Comparison of ENCODE assay signal across 8 cellular contexts in genomic region chr2:69741281-69742169, GRCh38. TPM values are rescaled to one million over a fixed set of nuclear protein-coding genes. Genes with fewer than 3 reads are reported as not detected.
A peak's percentile ranks its signal among the peaks of the same experiment; 100 is the strongest.
DNase-seq lines count a peak whose midpoint lies in the region; ATAC-seq, FAIRE-seq and TF ChIP-seq lines count a peak whose summit lies in the region.

Gene ANXA4, plus strand, starts transcription at chr2:69742134. Its CDS starts 39,432 bp downstream, at chr2:69781566.

- no peaks in the 10 kb centered on the region for H3K9me3 Mint-ChIP-seq in activated naive CD4-positive, alpha-beta T cell treated with anti-CD3 and anti-CD28 coated beads, Interleukin-2, amount 10 ng/mL, durations not matched to agents 7 days and 5 days

- peaks cover 27% of the 10 kb centered on the region for H3K27me3 Mint-ChIP-seq in activated naive CD4-positive, alpha-beta T cell treated with anti-CD3 and anti-CD28 coated beads, Interleukin-2, amount 10 ng/mL, durations not matched to agents 7 days and 5 days

- WGBS in pancreas, 2 donors = 0 to 1% methylated on average over 57 to 67 of the region's 67 CpGs

- peaks cover 7% of the 10 kb centered on the region for H3K36me3 Mint-ChIP-seq in activated naive CD4-positive, alpha-beta T cell treated with anti-CD3 and anti-CD28 coated beads, Interleukin-2, amount 10 ng/mL, durations not matched to agents 7 days and 5 days

- FAIRE-seq in pancreas (lab: Jason Lieb, UNC) = no peak

- peak; percentile 75 for ATAC-seq in GM21367 (IDR thresholded peaks at IDR 0.05; ENCODE audit: unreplicated experiment)
- ATAC-seq in pancreas = peak; percentile 88 to 93 (median 91)
- peak; percentile 97 for ATAC-seq in upper lobe of right lung

- H3K27me3 ChIP-seq in pancreas (no peaks in the 10 kb centered on the region), upper lobe of right lung (no peaks in the 10 kb centered on the region)

- H3K36me3 ChIP-seq in pancreas (no peaks in the 10 kb centered on the region), upper lobe of right lung (no peaks in the 10 kb centered on the region)

- peaks cover 0 to 29% (median 3%) of the 10 kb centered on the region in 3 donors for H3K4me1 ChIP-seq in pancreas
- peaks cover 33% of the 10 kb centered on the region for H3K4me1 ChIP-seq in upper lobe of right lung

- peak within 1 kb of the TSS; percentile 75 for H3K27ac Mint-ChIP-seq in activated naive CD4-positive, alpha-beta T cell treated with anti-CD3 and anti-CD28 coated beads, Interleukin-2, amount 10 ng/mL, durations not matched to agents 7 days and 5 days

- no peaks in the 10 kb centered on the region for H3K9me3 ChIP-seq in pancreas
- no peaks in the 10 kb centered on the region for H3K9me3 ChIP-seq in upper lobe of right lung

- peak within 1 kb of the TSS; percentile 77 to 89 (median 84) for H3K4me3 ChIP-seq in pancreas
- peak within 1 kb of the TSS; percentile 99 for H3K4me3 ChIP-seq in upper lobe of right lung

- TF ChIP-seq CTCF in pancreas (IDR thresholded peaks at IDR 0.05) = no peak
- no peak for TF ChIP-seq CTCF in upper lobe of right lung (IDR thresholded peaks at IDR 0.05)

- peak within 1 kb of the TSS; percentile 97 for H3K4me3 Mint-ChIP-seq in activated naive CD4-positive, alpha-beta T cell treated with anti-CD3 and anti-CD28 coated beads, Interleukin-2, amount 10 ng/mL, durations not matched to agents 7 days and 5 days

- in situ Hi-C loops in SK-MEL-5 (cut with HindIII; ENCODE audit: low pct_unique_long_range_greater_than_20kb, low sequenced_read_pairs) = no loop called here

- DNase-seq in DMS114 treated with DMSO at 0.1 percent for 48 hours (lab: John Stamatoyannopoulos, UW; ENCODE audit: unreplicated experiment) = peak; percentile 43
- DNase-seq in HT1080 (ENCODE audit: low read depth) = peak; percentile 81
- peak; percentile 86 for DNase-seq in SK-MEL-5 (ENCODE audit: low read depth, low spot score)
- DNase-seq in activated naive CD4-positive, alpha-beta T cell treated with anti-CD3 and anti-CD28 coated beads, Interleukin-2, amount 10 ng/mL, durations not matched to agents 7 days and 5 days = peak; percentile 79
- peak; percentile 84 for DNase-seq in glomerular visceral epithelial cell (ENCODE audit: extremely low spot score)
- peak; percentile 86 to 93 (median 88) for DNase-seq in pancreas
- DNase-seq in upper lobe of right lung = peak; percentile 95

- H3K4me1 Mint-ChIP-seq in activated naive CD4-positive, alpha-beta T cell treated with anti-CD3 and anti-CD28 coated beads, Interleukin-2, amount 10 ng/mL, durations not matched to agents 7 days and 5 days = peaks cover 27% of the 10 kb centered on the region

- CTCF ChIA-PET in activated naive CD4-positive, alpha-beta T cell treated with anti-CD3 and anti-CD28 coated beads, Interleukin-2, amount 10 ng/mL, durations not matched to agents 7 days and 5 days (lab: Charles Lee) = interaction anchor here (1.3 to 1.7 kb wide), 3 partner anchors 17 to 75 kb away, joined by 4 to 8 read pairs (median 5); no protein-coding TSS in a partner anchor

- intact Hi-C loops in pancreas (cut with DNase I) (no loop called here), upper lobe of right lung (cut with DNase I) (no loop called here)

- H3K27ac ChIP-seq in pancreas (peak within 1 kb of the TSS; percentile 86 to 99 (median 96)), upper lobe of right lung (peak within 1 kb of the TSS; percentile 90)

RNA-seq across cellular contexts. Expression of gene ANXA4, which starts in this region (rescaled TPM):
- 24.6 and 36.2 TPM in 2 replicates for total RNA-seq in HT1080 (2014; rRNA removed; shearing (Covaris generic))
- polyA plus RNA-seq in HT1080 (2015; cell fraction: cytosol; rRNA removed) = 35.9 and 41.9 TPM in 2 replicates
- polyA plus RNA-seq in HT1080 (2015; cell fraction: nucleus; rRNA removed) = 45.9 and 56.2 TPM in 2 replicates
- 24.6 and 26.1 TPM in 2 replicates for total RNA-seq in SK-MEL-5 (2014; rRNA removed; shearing (Covaris generic))
- 48.1 and 59.2 TPM in 2 replicates for polyA plus RNA-seq in SK-MEL-5 (2015; cell fraction: cytosol; rRNA removed)
- 63.7 and 67.6 TPM in 2 replicates for polyA plus RNA-seq in SK-MEL-5 (2015; cell fraction: nucleus; rRNA removed)
- total RNA-seq in pancreas (100 to 1,000 TPM; 338 to 762 (median 463) TPM), upper lobe of right lung (181 TPM)
- 100 to 1,000 TPM; 215 to 540 TPM for polyA plus RNA-seq in pancreas

Comparison
In these comparisons a context has a peak if more than half of its experiments do, and no peak if none do; other contexts are left out.
1. Peak in every context shown above with its lines: DNase-seq, ATAC-seq, H3K4me3 ChIP-seq and H3K27ac ChIP-seq.
2. DNase-seq: peak in every context shown above with its lines; median percentile 95 in upper lobe of right lung; 88 in pancreas; 86 in SK-MEL-5; 84 in glomerular visceral epithelial cell; 81 in HT1080; 79 in activated naive CD4-positive, alpha-beta T cell treated with anti-CD3 and anti-CD28 coated beads, Interleukin-2, amount 10 ng/mL, durations not matched to agents 7 days and 5 days; 43 in DMS114 treated with DMSO at 0.1 percent for 48 hours.